ENCODE assay signal across 9 cellular contexts in the genomic region with DNA sequence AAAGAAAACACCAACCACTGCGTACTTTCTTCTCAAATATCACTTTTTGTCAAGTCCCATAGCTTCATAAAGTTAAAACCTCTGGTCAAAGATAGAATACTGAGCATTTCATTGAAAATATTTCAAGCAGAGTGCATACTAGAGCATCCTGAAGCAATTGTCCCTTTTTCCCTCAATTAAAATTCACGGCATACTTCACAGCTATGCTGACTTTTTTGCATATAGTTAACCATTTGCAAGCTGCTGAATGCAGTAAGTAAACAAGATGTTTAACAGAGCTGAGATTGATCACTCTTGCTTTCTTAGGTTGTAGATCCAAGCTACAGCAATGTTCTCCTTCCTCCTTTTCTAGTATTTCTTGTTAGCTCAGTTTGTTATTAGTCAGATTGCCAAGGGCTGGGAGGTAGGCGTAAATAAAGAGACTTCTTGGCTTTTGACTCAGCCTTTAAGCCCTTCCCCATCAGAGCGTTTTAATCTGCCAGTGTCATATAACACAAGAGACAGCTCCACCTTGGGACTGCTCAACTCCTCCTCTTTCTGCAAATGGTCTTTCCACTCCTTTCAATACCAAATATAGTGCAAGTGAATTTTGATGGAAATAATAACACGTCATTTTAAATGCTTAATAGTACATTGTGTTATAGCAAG. TPM values are rescaled to one million over a fixed set of nuclear protein-coding genes. Genes with fewer than 3 reads are reported as not detected.
DNase-seq lines count a peak whose midpoint lies in the region; ATAC-seq and TF ChIP-seq lines count a peak whose summit lies in the region.
"Had no signal": no experiment of that assay in that cellular context is flagged by ENCODE, and none has a peak within 500 bp of the region (broad histone marks: within the 10 kb centered on the region; RNA-seq: fewer than 3 reads in every experiment).

A gene with protein sequence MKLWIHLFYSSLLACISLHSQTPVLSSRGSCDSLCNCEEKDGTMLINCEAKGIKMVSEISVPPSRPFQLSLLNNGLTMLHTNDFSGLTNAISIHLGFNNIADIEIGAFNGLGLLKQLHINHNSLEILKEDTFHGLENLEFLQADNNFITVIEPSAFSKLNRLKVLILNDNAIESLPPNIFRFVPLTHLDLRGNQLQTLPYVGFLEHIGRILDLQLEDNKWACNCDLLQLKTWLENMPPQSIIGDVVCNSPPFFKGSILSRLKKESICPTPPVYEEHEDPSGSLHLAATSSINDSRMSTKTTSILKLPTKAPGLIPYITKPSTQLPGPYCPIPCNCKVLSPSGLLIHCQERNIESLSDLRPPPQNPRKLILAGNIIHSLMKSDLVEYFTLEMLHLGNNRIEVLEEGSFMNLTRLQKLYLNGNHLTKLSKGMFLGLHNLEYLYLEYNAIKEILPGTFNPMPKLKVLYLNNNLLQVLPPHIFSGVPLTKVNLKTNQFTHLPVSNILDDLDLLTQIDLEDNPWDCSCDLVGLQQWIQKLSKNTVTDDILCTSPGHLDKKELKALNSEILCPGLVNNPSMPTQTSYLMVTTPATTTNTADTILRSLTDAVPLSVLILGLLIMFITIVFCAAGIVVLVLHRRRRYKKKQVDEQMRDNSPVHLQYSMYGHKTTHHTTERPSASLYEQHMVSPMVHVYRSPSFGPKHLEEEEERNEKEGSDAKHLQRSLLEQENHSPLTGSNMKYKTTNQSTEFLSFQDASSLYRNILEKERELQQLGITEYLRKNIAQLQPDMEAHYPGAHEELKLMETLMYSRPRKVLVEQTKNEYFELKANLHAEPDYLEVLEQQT (minus strand): TSS at position 421 of the 648 bp plus-strand sequence. CDS start 2,911 bp downstream, outside the sequence.

- no peak for TF ChIP-seq CTCF in neural crest cell (conservative IDR thresholded peaks at IDR 0.05)

- H3K27ac Mint-ChIP-seq in neural crest cell (ENCODE audit: unreplicated experiment), result no peak within 1 kb of the TSS
- no peak within 1 kb of the TSS for H3K27ac Mint-ChIP-seq in activated naive CD8-positive, alpha-beta T cell treated with anti-CD3 and anti-CD28 coated beads, Interleukin-2, amount 50 U/mL, for 24 hours

- H3K36me3 Mint-ChIP-seq in neural crest cell (ENCODE audit: low read depth), result peaks cover 19% of the 10 kb centered on the region
- H3K36me3 Mint-ChIP-seq in activated naive CD8-positive, alpha-beta T cell treated with anti-CD3 and anti-CD28 coated beads, Interleukin-2, amount 50 U/mL, for 24 hours (ENCODE audit: low read depth), result no peaks in the 10 kb centered on the region

- no peak for ATAC-seq in GM18520 (IDR thresholded peaks at IDR 0.05; ENCODE audit: unreplicated experiment)
- no peak for ATAC-seq in GM18909 (IDR thresholded peaks at IDR 0.05; ENCODE audit: poor library complexity, unreplicated experiment)
- no peak for ATAC-seq in activated naive CD8-positive, alpha-beta T cell treated with anti-CD3 and anti-CD28 coated beads, Interleukin-2, amount 50 U/mL, for 24 hours

- H3K4me1 Mint-ChIP-seq in neural crest cell, result peaks cover 24% of the 10 kb centered on the region
- H3K4me1 Mint-ChIP-seq in activated naive CD8-positive, alpha-beta T cell treated with anti-CD3 and anti-CD28 coated beads, Interleukin-2, amount 50 U/mL, for 24 hours, result no peaks in the 10 kb centered on the region

- H3K9me3 Mint-ChIP-seq in neural crest cell, result peaks cover 14% of the 10 kb centered on the region
- peaks cover 4% of the 10 kb centered on the region for H3K9me3 Mint-ChIP-seq in activated naive CD8-positive, alpha-beta T cell treated with anti-CD3 and anti-CD28 coated beads, Interleukin-2, amount 50 U/mL, for 24 hours

- peak within 1 kb of the TSS; percentile 93 for H3K4me3 Mint-ChIP-seq in neural crest cell
- H3K4me3 Mint-ChIP-seq in activated naive CD8-positive, alpha-beta T cell treated with anti-CD3 and anti-CD28 coated beads, Interleukin-2, amount 50 U/mL, for 24 hours, result no peak within 1 kb of the TSS

- DNase-seq in ELR (ENCODE audit: low read depth), result peak; percentile 80
- DNase-seq in NCI-H2196 treated with DMSO at 0.1 percent for 48 hours (lab: John Stamatoyannopoulos, UW; ENCODE audit: unreplicated experiment), result peak; percentile 41
- DNase-seq in cerebellum (ENCODE audit: low spot score), result peak; percentile 33
- no peak for DNase-seq in neural crest cell (ENCODE audit: low read depth, low spot score)
- no peak for DNase-seq in midbrain (lab: John Stamatoyannopoulos, UW)
- no peak for DNase-seq in activated naive CD8-positive, alpha-beta T cell treated with anti-CD3 and anti-CD28 coated beads, Interleukin-2, amount 50 U/mL, for 24 hours
- DNase-seq: upper lobe of left lung had no signal

- no peaks in the 10 kb centered on the region for H3K27me3 Mint-ChIP-seq in neural crest cell (ENCODE audit: low read depth)
- no peaks in the 10 kb centered on the region for H3K27me3 Mint-ChIP-seq in activated naive CD8-positive, alpha-beta T cell treated with anti-CD3 and anti-CD28 coated beads, Interleukin-2, amount 50 U/mL, for 24 hours

RNA-seq across cellular contexts. Expression of the gene that starts here (rescaled TPM):
- total RNA-seq in cerebellum, result 13.9 TPM
- 33.8 and 42.9 TPM in 2 replicates for total RNA-seq in neural crest cell

Comparison
In these comparisons a context has a peak if more than half of its experiments do, and no peak if none do; other contexts are left out.
1. DNase-seq: peak in ELR (single experiment), NCI-H2196 treated with DMSO at 0.1 percent for 48 hours (single experiment) and cerebellum (single experiment); none in neural crest cell (single experiment), midbrain (single experiment) and activated naive CD8-positive, alpha-beta T cell treated with anti-CD3 and anti-CD28 coated beads, Interleukin-2, amount 50 U/mL, for 24 hours (single experiment).